In genomic region chr15:78758084-78758483, GRCh38 we compare ENCODE assay signal across 1 cellular context. TPM values are rescaled to one million over a fixed set of nuclear protein-coding genes. Genes with fewer than 3 reads are reported as not detected.
"Had no signal": no experiment of that assay in that cellular context is flagged by ENCODE, and none has a peak within 500 bp of the region (broad histone marks: within the 10 kb centered on the region; RNA-seq: fewer than 3 reads in every experiment).

No MANE protein-coding gene starts in this region.

RNA-seq across cellular contexts. Expression of gene ADAMTS7, which starts 53.2 kb away (rescaled TPM):
- polyA plus RNA-seq: naive thymus-derived CD8-positive, alpha-beta T cell had no signal
